In genomic region chr12:98262886-98263285, GRCh38 we compare ENCODE assay signal across 1 cellular context.
TF ChIP-seq lines count a peak whose summit lies in the region.

No MANE protein-coding gene starts in this region.

TF ChIP-seq in WTC11, 78 proteins besides CTCF, POLR2A, EP300 and RAD21 (continued from another document):
- TF ChIP-seq AFF4 (CRISPR knock-in tag; IDR thresholded peaks at IDR 0.05; ENCODE audit: borderline replicate concordance), result no peak
- TF ChIP-seq USF2 (CRISPR knock-in tag; IDR thresholded peaks at IDR 0.05), result no peak
- no peak for TF ChIP-seq HMGA2 (CRISPR knock-in tag; IDR thresholded peaks at IDR 0.05)
